In genomic region chr22:27799334-27800249, GRCh38 we compare ENCODE assay signal across 9 cellular contexts. TPM values are rescaled to one million over a fixed set of nuclear protein-coding genes. Genes with fewer than 3 reads are reported as not detected.
DNase-seq lines count a peak whose midpoint lies in the region; ATAC-seq, FAIRE-seq and TF ChIP-seq lines count a peak whose summit lies in the region.
"Had no signal": no experiment of that assay in that cellular context is flagged by ENCODE, and none has a peak within 500 bp of the region (broad histone marks: within the 10 kb centered on the region; RNA-seq: fewer than 3 reads in every experiment).

No MANE protein-coding gene starts in this region.

- DNase-seq in right lobe of liver = peak in 2 of 3 donors; percentile 49 to 69
- no peak for DNase-seq in HepG2 (ENCODE audit: low spot score)
- peak in 1 of 2 donors; percentile 37 for DNase-seq in fibroblast of lung (ENCODE audit: low read depth in 2 of 2)
- DNase-seq in neural crest cell (ENCODE audit: low read depth, low spot score) = peak; percentile 38
- no peak for DNase-seq in OCI-M1 (lab: John Stamatoyannopoulos, UW)
- DNase-seq in NCI-H345 treated with DMSO at 0.1 percent for 48 hours (lab: John Stamatoyannopoulos, UW; ENCODE audit: unreplicated experiment) = no peak
- DNase-seq in NCI-H1694 treated with DMSO at 0.1 percent for 48 hours (lab: John Stamatoyannopoulos, UW) = no peak
- DNase-seq: activated naive CD8-positive, alpha-beta T cell treated with anti-CD3 and anti-CD28 coated beads, Interleukin-2, amount 10 ng/mL, durations not matched to agents 7 days and 5 days had no signal

- H2AFZ ChIP-seq in HepG2 (ENCODE audit: low read length) (no peak overlapping the region), fibroblast of lung (ENCODE audit: low read length) (no peak overlapping the region)

- peaks cover 41% of the 10 kb centered on the region for H3K27me3 Mint-ChIP-seq in neural crest cell (ENCODE audit: low read depth)

- CTCF ChIA-PET in HepG2 (lab: Yijun Ruan, JAX; ENCODE audit: low intra/inter-chr PET ratio, low total read pairs) = no interaction called here

- intact Hi-C loops in right lobe of liver (cut with DNase I) (loop anchor here (5.0 to 10.0 kb wide), 3 partner anchors 205 to 392 kb away; no protein-coding TSS in a partner anchor), HepG2 (cut with micrococcal nuclease; ENCODE audit: unreplicated experiment) (loop anchor here (5.0 kb wide), 2 partner anchors 167 to 962 kb away; no protein-coding TSS in a partner anchor)

- TF ChIP-seq EP300 in HepG2 (IDR thresholded peaks at IDR 0.05; ENCODE audit: low read depth in 2 of 2, low read length in 2 of 2) (no peak), HepG2 (CRISPR knock-in tag; IDR thresholded peaks at IDR 0.05; ENCODE audit: borderline replicate concordance) (no peak)

- H3K4me2 ChIP-seq in HepG2 (ENCODE audit: low read depth, low read length) (no peak overlapping the region), fibroblast of lung (ENCODE audit: extremely low read depth, insufficient read depth, low read length) (peak overlapping the region; percentile 81)

- POLR2A ChIA-PET in HepG2 (lab: Yijun Ruan, JAX) = no interaction called here

- H3K27ac ChIP-seq in right lobe of liver (no peak overlapping the region), HepG2 (ENCODE audit: extremely low read length, insufficient read depth, low read length) (no peak overlapping the region), fibroblast of lung (ENCODE audit: insufficient read depth, low read length) (no peak overlapping the region)

- no peak for TF ChIP-seq CTCF in right lobe of liver (IDR thresholded peaks at IDR 0.05)
- no peak for TF ChIP-seq CTCF in HepG2 (CRISPR knock-in tag; IDR thresholded peaks at IDR 0.05)
- TF ChIP-seq CTCF in fibroblast of lung (conservative IDR thresholded peaks at IDR 0.05 in 1 of 2, IDR thresholded peaks at IDR 0.05 in 1 of 2; ENCODE audit: low read depth in 1 of 2, low read length in 2 of 2) = no peak
- TF ChIP-seq CTCF in neural crest cell (conservative IDR thresholded peaks at IDR 0.05) = no peak

- no peaks in the 10 kb centered on the region for H3K9me3 Mint-ChIP-seq in neural crest cell
- H3K9me3 Mint-ChIP-seq: activated naive CD8-positive, alpha-beta T cell treated with anti-CD3 and anti-CD28 coated beads, Interleukin-2, amount 10 ng/mL, durations not matched to agents 7 days and 5 days had no signal

- no peaks in the 10 kb centered on the region for H3K9me3 ChIP-seq in right lobe of liver
- no peaks in the 10 kb centered on the region for H3K9me3 ChIP-seq in HepG2 (ENCODE audit: low read length)
- H3K9me3 ChIP-seq in fibroblast of lung (ENCODE audit: control insufficient read depth, insufficient read depth, low read depth, low read length) = no peaks in the 10 kb centered on the region

- WGBS in right lobe of liver (ENCODE audit: insufficient coverage, low coverage, low lambda C conversion rate, missing lambda C conversion rate) = 17% methylated on average over 1 of the region's 71 CpGs
- 40% methylated on average over 2 of the region's 71 CpGs for WGBS in HepG2 (ENCODE audit: low lambda C conversion rate)

- H3K9ac ChIP-seq in HepG2 (ENCODE audit: insufficient read depth, low read depth, low read length) (no peak overlapping the region), fibroblast of lung (ENCODE audit: insufficient read depth, low read length) (no peak overlapping the region)

- peaks cover 0 to 19% of the 10 kb centered on the region in 2 donors for H3K27me3 ChIP-seq in right lobe of liver
- H3K27me3 ChIP-seq in HepG2 (ENCODE audit: control insufficient read depth in 1 of 2, insufficient read depth in 2 of 2, low read length in 2 of 2) = peaks cover 7 to 54% of the 10 kb centered on the region in 2 experiments; a peak in 4 of 5 replicates
- no peaks in the 10 kb centered on the region for H3K27me3 ChIP-seq in fibroblast of lung (ENCODE audit: control insufficient read depth, insufficient read depth, low read length)

- no peak overlapping the region for H3K27ac Mint-ChIP-seq in neural crest cell (ENCODE audit: unreplicated experiment)
- H3K27ac Mint-ChIP-seq: activated naive CD8-positive, alpha-beta T cell treated with anti-CD3 and anti-CD28 coated beads, Interleukin-2, amount 10 ng/mL, durations not matched to agents 7 days and 5 days had no signal

- H3K4me1 Mint-ChIP-seq in neural crest cell = peaks cover 53% of the 10 kb centered on the region

- TF ChIP-seq POLR2A in right lobe of liver (IDR thresholded peaks at IDR 0.05) (no peak), HepG2 (IDR thresholded peaks at IDR 0.05; ENCODE audit: insufficient read depth in 1 of 2, low read depth in 2 of 2, low read length in 2 of 2) (no peak)

- no peaks in the 10 kb centered on the region for H3K36me3 ChIP-seq in right lobe of liver
- no peaks in the 10 kb centered on the region for H3K36me3 ChIP-seq in HepG2 (replicated peaks in 1 of 2; ENCODE audit: control insufficient read depth in 1 of 2, insufficient read depth in 2 of 2, low read length in 2 of 2)
- H3K36me3 ChIP-seq in fibroblast of lung (ENCODE audit: control insufficient read depth, insufficient read depth, low read length) = no peaks in the 10 kb centered on the region

- in situ Hi-C loops in HepG2 (cut with HindIII; ENCODE audit: extremely low pct_ligation_motif_present, low pct_unique_long_range_greater_than_20kb) = loop anchor here (5.0 to 25.0 kb wide), 2 partner anchors 392 to 1037 kb away; no protein-coding TSS in a partner anchor

- peak overlapping the region; percentile 87 for H3K4me3 Mint-ChIP-seq in neural crest cell

- H3K79me2 ChIP-seq in HepG2 (ENCODE audit: insufficient read depth, low read length) (no peaks in the 10 kb centered on the region), fibroblast of lung (ENCODE audit: control insufficient read depth, insufficient read depth, low read length) (no peaks in the 10 kb centered on the region)

- peaks cover 4% of the 10 kb centered on the region; the same call in 1 of the 2 replicates for H4K20me1 ChIP-seq in HepG2 (ENCODE audit: insufficient read depth, low read length)
- no peaks in the 10 kb centered on the region for H4K20me1 ChIP-seq in fibroblast of lung (ENCODE audit: control insufficient read depth, extremely low read depth, insufficient read depth, low read length)

- H3K4me3 ChIP-seq in right lobe of liver = peak overlapping the region; percentile 1 to 74 (median 73)
- H3K4me3 ChIP-seq in HepG2 (replicated peaks in 1 of 3; ENCODE audit: insufficient read depth in 1 of 3, low read depth in 2 of 3, low read length in 3 of 3) = no peak overlapping the region
- peak overlapping the region in 3 of 4 experiments; percentile 59 to 76 (median 73) for H3K4me3 ChIP-seq in fibroblast of lung (replicated peaks in 1 of 4; ENCODE audit: control extremely low read depth in 1 of 4, insufficient read depth in 1 of 4, low read depth in 3 of 4, low read length in 4 of 4)

- no peak for FAIRE-seq in HepG2 (lab: Jason Lieb, UNC)

- no TSS peak for BruUV-seq in HepG2 (replicated peaks; lab: Mats Ljungman, UMichigan)

- TF ChIP-seq RAD21 in HepG2 (CRISPR knock-in tag; IDR thresholded peaks at IDR 0.05) = no peak

- H3K36me3 Mint-ChIP-seq in neural crest cell (ENCODE audit: low read depth) = peaks cover 5% of the 10 kb centered on the region
- H3K36me3 Mint-ChIP-seq: activated naive CD8-positive, alpha-beta T cell treated with anti-CD3 and anti-CD28 coated beads, Interleukin-2, amount 10 ng/mL, durations not matched to agents 7 days and 5 days had no signal

- ATAC-seq in right lobe of liver (peak; percentile 7 to 44 (median 15)), HepG2 (no peak), GM19463 (IDR thresholded peaks at IDR 0.05; ENCODE audit: unreplicated experiment) (no peak)

- H3K4me1 ChIP-seq in right lobe of liver (peaks cover 0 to 17% (median 7%) of the 10 kb centered on the region in 4 donors), HepG2 (ENCODE audit: insufficient read depth, low read length) (peaks cover 3% of the 10 kb centered on the region; the same call in 1 of the 2 replicates), fibroblast of lung (ENCODE audit: control insufficient read depth, extremely low read depth, insufficient read depth, low read length) (peaks cover 3% of the 10 kb centered on the region)

TF ChIP-seq in HepG2, 621 proteins besides CTCF, POLR2A, EP300 and RAD21 (continues in another document):
- no peak for TF ChIP-seq SIN3A (IDR thresholded peaks at IDR 0.05; ENCODE audit: borderline replicate concordance, low read depth, low read length)

RNA-seq across cellular contexts. Expression of gene MN1, which starts 2.0 kb away (rescaled TPM):
- under 1 TPM; 0.10 to 0.77 (median 0.46) TPM for total RNA-seq in right lobe of liver
- not detected in 2 replicates for total RNA-seq in HepG2 (2016; rRNA removed; fragmentation: Illumina TruSeq; extraction: Trizol)
- total RNA-seq in HepG2 (2016; cell fraction: cytosol; rRNA removed; fragmentation: Illumina TruSeq; extraction: Trizol; ENCODE audit: low read depth) = not detected in 2 replicates
- total RNA-seq in HepG2 (2016; cell fraction: insoluble cytoplasmic fraction; rRNA removed; fragmentation: Illumina TruSeq; extraction: Trizol) = 0.02 TPM in 1 of 2 replicates, not detected in the other
- not detected in 2 replicates for total RNA-seq in HepG2 (2016; cell fraction: membrane; rRNA removed; fragmentation: Illumina TruSeq; extraction: Trizol)
- total RNA-seq in HepG2 (2016; cell fraction: nucleus; rRNA removed; fragmentation: Illumina TruSeq; extraction: Trizol) = not detected in 2 replicates
- polyA plus RNA-seq in HepG2 (2011; rRNA removed) = 0.01 and 0.09 TPM in 2 replicates
- polyA plus RNA-seq in HepG2 (2011; cell fraction: cytosol; rRNA removed) = 0.01 and 0.03 TPM in 2 replicates
- 0.03 and 0.05 TPM in 2 replicates for polyA plus RNA-seq in HepG2 (2011; cell fraction: nucleus; rRNA removed)
- polyA plus RNA-seq in HepG2 (2012) = 0.03 and 0.04 TPM in 2 replicates
- not detected in 2 replicates for polyA plus RNA-seq in HepG2 (2016; cell fraction: cytosol; fragmentation: Illumina TruSeq; extraction: Trizol; ENCODE audit: low read depth)
- not detected in 2 replicates for polyA plus RNA-seq in HepG2 (2016; cell fraction: insoluble cytoplasmic fraction; fragmentation: Illumina TruSeq; extraction: Trizol; ENCODE audit: low read depth)
- not detected in 2 replicates for polyA plus RNA-seq in HepG2 (2016; cell fraction: membrane; fragmentation: Illumina TruSeq; extraction: Trizol; ENCODE audit: low read depth)
- polyA plus RNA-seq in HepG2 (2016; cell fraction: nucleus; fragmentation: Illumina TruSeq; extraction: Trizol; ENCODE audit: insufficient read depth, low read depth) = 0.11 TPM in 1 of 2 replicates, not detected in the other
- 0.44 and 10.0 TPM in 2 replicates for polyA minus RNA-seq in HepG2 (2011; rRNA and poly(A)+ RNA removed; ENCODE audit: low replicate concordance)
- not detected in 2 replicates for polyA minus RNA-seq in HepG2 (2011; cell fraction: cytosol; rRNA and poly(A)+ RNA removed)
- polyA minus RNA-seq in HepG2 (2011; cell fraction: nucleus; rRNA and poly(A)+ RNA removed) = under 0.01 and 0.13 TPM in 2 replicates
- 1.0 and 7.4 TPM in 2 replicates for total RNA-seq in fibroblast of lung
- 2.8 and 11.8 TPM in 2 replicates for polyA plus RNA-seq in fibroblast of lung
- polyA plus RNA-seq in fibroblast of lung (2012) = 3.9 and 9.5 TPM in 2 replicates
- 14.0 and 82.2 TPM in 2 replicates for polyA minus RNA-seq in fibroblast of lung (ENCODE audit: low replicate concordance)
- total RNA-seq in neural crest cell = 19.0 TPM in 2 replicates

Comparison
In these comparisons a context has a peak if more than half of its experiments do, and no peak if none do; other contexts are left out.
1. ATAC-seq: peak in right lobe of liver (4 of 4); none in HepG2 (single experiment) and GM19463 (single experiment).
2. DNase-seq: peak in right lobe of liver (2 of 3) and neural crest cell (single experiment); none in HepG2 (single experiment), OCI-M1 (single experiment), NCI-H345 treated with DMSO at 0.1 percent for 48 hours (single experiment) and NCI-H1694 treated with DMSO at 0.1 percent for 48 hours (single experiment).
3. H3K4me3 ChIP-seq: peak in right lobe of liver (3 of 3) and fibroblast of lung (3 of 4); none in HepG2 (0 of 3).